ENCODE assay signal across 8 cellular contexts in genomic region chr20:5529331-5530142, GRCh38.
DNase-seq lines count a peak whose midpoint lies in the region; ATAC-seq and TF ChIP-seq lines count a peak whose summit lies in the region.

No MANE protein-coding gene starts in this region.

- peaks cover 11% of the 10 kb centered on the region for H3K4me1 ChIP-seq in vagina

- H3K36me3 ChIP-seq in vagina = no peaks in the 10 kb centered on the region

- H3K27ac ChIP-seq in vagina = no peak overlapping the region

- TF ChIP-seq POLR2A in vagina (IDR thresholded peaks at IDR 0.05) = no peak

- peak; percentile 94 for TF ChIP-seq CTCF in GM12875 (IDR thresholded peaks at IDR 0.05; ENCODE audit: borderline replicate concordance, insufficient read depth, low read depth, low read length)
- TF ChIP-seq CTCF in vagina (IDR thresholded peaks at IDR 0.05) = peak in 2 of 3 experiments; percentile 31 to 81

- H3K4me3 ChIP-seq in GM12875 (ENCODE audit: low read depth, low read length) (no peak overlapping the region), vagina (no peak overlapping the region)

- H3K9me3 ChIP-seq in vagina = no peaks in the 10 kb centered on the region

- H3K27me3 ChIP-seq in vagina = no peaks in the 10 kb centered on the region

- DNase-seq in NCI-H146 treated with DMSO at 0.1 percent for 48 hours (lab: John Stamatoyannopoulos, UW; ENCODE audit: unreplicated experiment) (peak; percentile 45), T follicular helper cell (ENCODE audit: low read depth) (peak; percentile 73), left cardiac atrium (peak; percentile 83), putamen (ENCODE audit: low spot score) (peak; percentile 82), vagina (ENCODE audit: extremely low spot score in 2 of 2) (no peak)
- peak; percentile 60 for DNase-seq in activated naive CD8-positive, alpha-beta T cell treated with anti-CD3 and anti-CD28 coated beads, Interleukin-2, amount 50 U/mL, for 16 hours (ENCODE audit: low read depth, low spot score)

- intact Hi-C loops in left cardiac atrium (cut with DNase I) = loop anchor here (2.0 to 5.0 kb wide), 4 partner anchors 263 to 548 kb away; no protein-coding TSS in a partner anchor
- intact Hi-C loops in vagina (cut with DNase I) = loop anchor here (2.0 to 10.0 kb wide), 2 partner anchors 261 to 545 kb away; no protein-coding TSS in a partner anchor

- ATAC-seq in HG02840 (IDR thresholded peaks at IDR 0.05; ENCODE audit: low FRiP score, unreplicated experiment) (peak; percentile 65), left cardiac atrium (peak; percentile 83 to 90)

Comparison
In these comparisons a context has a peak if more than half of its experiments do, and no peak if none do; other contexts are left out.
1. DNase-seq: peak in NCI-H146 treated with DMSO at 0.1 percent for 48 hours (single experiment), T follicular helper cell (single experiment), activated naive CD8-positive, alpha-beta T cell treated with anti-CD3 and anti-CD28 coated beads, Interleukin-2, amount 50 U/mL, for 16 hours (single experiment), left cardiac atrium (single experiment) and putamen (single experiment); none in vagina (0 of 2).